Comparison of ENCODE assay signal across 19 cellular contexts in the genomic region with DNA sequence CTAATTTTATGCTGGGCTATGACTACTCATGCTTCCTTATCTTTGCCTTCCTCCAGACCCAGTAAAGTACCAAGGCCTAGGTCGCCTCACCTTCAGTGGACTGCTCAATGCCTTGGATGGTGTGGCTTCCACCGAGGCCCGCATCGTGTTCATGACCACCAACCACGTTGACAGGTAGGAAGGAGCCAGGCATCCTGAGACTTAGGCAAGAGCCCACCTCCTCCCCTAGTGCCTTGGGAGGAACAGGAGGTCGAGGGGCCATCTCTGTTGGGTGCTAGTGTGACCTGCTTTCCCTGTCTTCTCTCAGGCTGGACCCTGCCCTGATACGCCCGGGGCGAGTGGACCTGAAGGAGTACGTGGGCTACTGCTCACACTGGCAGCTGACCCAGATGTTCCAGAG. TPM values are rescaled to one million over a fixed set of nuclear protein-coding genes. Genes with fewer than 3 reads are reported as not detected.
DNase-seq lines count a peak whose midpoint lies in the region; ATAC-seq, FAIRE-seq and TF ChIP-seq lines count a peak whose summit lies in the region.
"Had no signal": no experiment of that assay in that cellular context is flagged by ENCODE, and none has a peak within 500 bp of the region (broad histone marks: within the 10 kb centered on the region; RNA-seq: fewer than 3 reads in every experiment).

No MANE protein-coding gene starts in this region.

- H3K9me3 ChIP-seq in K562 (replicated peaks; ENCODE audit: control insufficient read depth, insufficient read depth, low read depth, low read length), result no peaks in the 10 kb centered on the region
- H3K9me3 ChIP-seq: A549, Caco-2 had no signal

- H3K9me3 Mint-ChIP-seq in activated CD8-positive, alpha-beta T cell treated with anti-CD3 and anti-CD28 coated beads for 36 hours, result no peaks in the 10 kb centered on the region
- no peaks in the 10 kb centered on the region for H3K9me3 Mint-ChIP-seq in activated CD8-positive, alpha-beta T cell treated with anti-CD3 and anti-CD28 coated beads, Interleukin-2, amount 10 ng/mL, durations not matched to agents 7 days and 5 days (ENCODE audit: insufficient read depth)
- H3K9me3 Mint-ChIP-seq in neural crest cell (no peaks in the 10 kb centered on the region), glutamatergic neuron (ENCODE audit: unreplicated experiment) (peaks cover 10% of the 10 kb centered on the region)
- H3K9me3 Mint-ChIP-seq: CD4-positive, alpha-beta T cell; GM23338 had no signal

- 87% methylated on average over 4 of the region's 10 CpGs for WGBS in K562 (ENCODE audit: insufficient coverage, low coverage, missing lambda C conversion rate)

- H3K9me1 ChIP-seq in K562 (ENCODE audit: control insufficient read depth, insufficient read depth, low read length), result peaks cover 4% of the 10 kb centered on the region

- H4K20me1 ChIP-seq in K562 (replicated peaks; ENCODE audit: control insufficient read depth, insufficient read depth, low read length), result no peaks in the 10 kb centered on the region

- H2AFZ ChIP-seq in K562 (ENCODE audit: low read depth, low read length), result no peak overlapping the region
- H2AFZ ChIP-seq: GM23338 had no signal

- POLR2A ChIA-PET in activated CD8-positive, alpha-beta T cell treated with anti-CD3 and anti-CD28 coated beads for 36 hours (lab: Charles Lee), result no interaction called here
- POLR2A ChIA-PET in activated CD8-positive, alpha-beta T cell treated with anti-CD3 and anti-CD28 coated beads, Interleukin-2, amount 10 ng/mL, durations not matched to agents 7 days and 5 days (lab: Charles Lee), result no interaction called here
- POLR2A ChIA-PET in K562 (lab: Yijun Ruan, JAX), result no interaction called here

- no peak for ATAC-seq in activated CD8-positive, alpha-beta T cell treated with anti-CD3 and anti-CD28 coated beads for 36 hours
- ATAC-seq in activated CD8-positive, alpha-beta T cell treated with anti-CD3 and anti-CD28 coated beads, Interleukin-2, amount 10 ng/mL, durations not matched to agents 7 days and 5 days, result no peak
- ATAC-seq in K562 (no peak), GM18858 (IDR thresholded peaks at IDR 0.05; ENCODE audit: unreplicated experiment) (no peak)
- ATAC-seq: A549, GM23338 had no signal

- no peak overlapping the region for H3K4me3 Mint-ChIP-seq in activated CD8-positive, alpha-beta T cell treated with anti-CD3 and anti-CD28 coated beads for 36 hours
- H3K4me3 Mint-ChIP-seq in activated CD8-positive, alpha-beta T cell treated with anti-CD3 and anti-CD28 coated beads, Interleukin-2, amount 10 ng/mL, durations not matched to agents 7 days and 5 days, result no peak overlapping the region
- peak overlapping the region; percentile 45 for H3K4me3 Mint-ChIP-seq in neural crest cell
- no peak overlapping the region for H3K4me3 Mint-ChIP-seq in glutamatergic neuron (ENCODE audit: unreplicated experiment)
- H3K4me3 Mint-ChIP-seq: GM23338 had no signal

- no peak overlapping the region for H3K9ac ChIP-seq in K562 (ENCODE audit: insufficient read depth in 1 of 2, low read depth in 2 of 2, low read length in 2 of 2)

- peaks cover 6 to 17% of the 10 kb centered on the region in 2 experiments; a peak in 3 of 5 replicates for H3K4me1 ChIP-seq in K562 (replicated peaks in 1 of 2; ENCODE audit: control insufficient read depth in 2 of 2, insufficient read depth in 2 of 2, low read length in 2 of 2)

- no peak for TF ChIP-seq POLR2A in K562 (conservative IDR thresholded peaks at IDR 0.05)

- intact Hi-C loops in activated CD8-positive, alpha-beta T cell treated with anti-CD3 and anti-CD28 coated beads for 36 hours (cut with micrococcal nuclease), result no loop called here
- intact Hi-C loops in K562 (cut with micrococcal nuclease), result no loop called here

- CTCF ChIA-PET in activated CD8-positive, alpha-beta T cell treated with anti-CD3 and anti-CD28 coated beads for 36 hours (lab: Charles Lee), result interaction anchor here (0.9 kb wide), 1 partner anchor 8 kb away, joined by 3 read pairs; a partner anchor contains a TSS
- CTCF ChIA-PET in activated CD8-positive, alpha-beta T cell treated with anti-CD3 and anti-CD28 coated beads, Interleukin-2, amount 10 ng/mL, durations not matched to agents 7 days and 5 days (lab: Charles Lee), result interaction anchor here (1.4 kb wide), 1 partner anchor 17 kb away, joined by 3 read pairs; no protein-coding TSS in a partner anchor
- CTCF ChIA-PET in K562 (lab: Yijun Ruan, JAX; ENCODE audit: low intra/inter-chr PET ratio), result no interaction called here

- H3K4me3 ChIP-seq in K562, result no peak overlapping the region
- H3K4me3 ChIP-seq: A549, GM23338 had no signal

- TF ChIP-seq EP300 in K562 (IDR thresholded peaks at IDR 0.05; ENCODE audit: low read length), result no peak

- TF ChIP-seq RAD21 in K562 (CRISPR knock-in tag; conservative IDR thresholded peaks at IDR 0.05 in 1 of 2, IDR thresholded peaks at IDR 0.05 in 1 of 2), result no peak

- TF ChIP-seq CTCF in activated CD8-positive, alpha-beta T cell treated with anti-CD3 and anti-CD28 coated beads for 36 hours (IDR thresholded peaks at IDR 0.05), result no peak
- TF ChIP-seq CTCF in K562 (IDR thresholded peaks at IDR 0.05 in 2 of 3, conservative IDR thresholded peaks at IDR 0.05 in 1 of 3; ENCODE audit: insufficient read depth in 2 of 3, low read depth in 1 of 3, low read length in 3 of 3) (no peak), neural crest cell (conservative IDR thresholded peaks at IDR 0.05) (no peak), glutamatergic neuron (IDR thresholded peaks at IDR 0.05; ENCODE audit: partially characterized antibody, unreplicated experiment) (no peak)

- BruUV-seq in K562 (replicated peaks; lab: Mats Ljungman, UMichigan), result no TSS peak

- peaks cover 58% of the 10 kb centered on the region for H3K36me3 Mint-ChIP-seq in activated CD8-positive, alpha-beta T cell treated with anti-CD3 and anti-CD28 coated beads for 36 hours (ENCODE audit: low read depth)
- H3K36me3 Mint-ChIP-seq in activated CD8-positive, alpha-beta T cell treated with anti-CD3 and anti-CD28 coated beads, Interleukin-2, amount 10 ng/mL, durations not matched to agents 7 days and 5 days (ENCODE audit: low read depth), result peaks cover 48% of the 10 kb centered on the region
- peaks cover 9% of the 10 kb centered on the region for H3K36me3 Mint-ChIP-seq in neural crest cell (ENCODE audit: low read depth)
- peaks cover 3% of the 10 kb centered on the region for H3K36me3 Mint-ChIP-seq in glutamatergic neuron (ENCODE audit: unreplicated experiment)

- H3K79me2 ChIP-seq in K562 (ENCODE audit: control insufficient read depth, insufficient read depth, low read length), result peaks cover 28% of the 10 kb centered on the region

- H3K27ac ChIP-seq in K562 (ENCODE audit: extremely low read depth, low read depth, low read length), result no peak overlapping the region
- H3K27ac ChIP-seq: 22Rv1, A549, C4-2B had no signal

- no peak for DNase-seq in activated CD8-positive, alpha-beta T cell treated with anti-CD3 and anti-CD28 coated beads for 36 hours
- DNase-seq in activated CD8-positive, alpha-beta T cell treated with anti-CD3 and anti-CD28 coated beads, Interleukin-2, amount 10 ng/mL, durations not matched to agents 7 days and 5 days, result no peak
- no peak for DNase-seq in K562 (ENCODE audit: extremely low read depth in 1 of 4, low spot score in 3 of 4)
- DNase-seq in neural crest cell (ENCODE audit: low read depth, low spot score), result no peak
- DNase-seq in glutamatergic neuron, result no peak
- DNase-seq in NCI-H446 treated with DMSO at 0.1 percent for 48 hours (lab: John Stamatoyannopoulos, UW), result no peak
- DNase-seq: AML-193; Caco-2; CD4-positive, alpha-beta T cell; HCEC 1CT had no signal

- H3K4me2 ChIP-seq in K562 (ENCODE audit: insufficient read depth, low read length), result no peak overlapping the region
- H3K4me2 ChIP-seq: A549, GM23338 had no signal

- H3K27me3 ChIP-seq in K562 (ENCODE audit: control insufficient read depth in 2 of 2, insufficient read depth in 2 of 2, low read length in 2 of 2), result no peaks in the 10 kb centered on the region

- no peaks in the 10 kb centered on the region for H3K27me3 Mint-ChIP-seq in activated CD8-positive, alpha-beta T cell treated with anti-CD3 and anti-CD28 coated beads for 36 hours
- H3K27me3 Mint-ChIP-seq in activated CD8-positive, alpha-beta T cell treated with anti-CD3 and anti-CD28 coated beads, Interleukin-2, amount 10 ng/mL, durations not matched to agents 7 days and 5 days (ENCODE audit: low read depth), result no peaks in the 10 kb centered on the region
- H3K27me3 Mint-ChIP-seq in neural crest cell (ENCODE audit: low read depth) (no peaks in the 10 kb centered on the region), glutamatergic neuron (ENCODE audit: unreplicated experiment) (peaks cover 11% of the 10 kb centered on the region)
- H3K27me3 Mint-ChIP-seq: CD4-positive, alpha-beta T cell had no signal

- FAIRE-seq in K562 (lab: Jason Lieb, UNC), result no peak
- FAIRE-seq: A549, D721Med, G401.6, GM12891, H54 had no signal

- peaks cover 19% of the 10 kb centered on the region for H3K4me1 Mint-ChIP-seq in activated CD8-positive, alpha-beta T cell treated with anti-CD3 and anti-CD28 coated beads for 36 hours (ENCODE audit: low read depth)
- H3K4me1 Mint-ChIP-seq in activated CD8-positive, alpha-beta T cell treated with anti-CD3 and anti-CD28 coated beads, Interleukin-2, amount 10 ng/mL, durations not matched to agents 7 days and 5 days (ENCODE audit: low read depth), result peaks cover 21% of the 10 kb centered on the region
- H3K4me1 Mint-ChIP-seq in neural crest cell, result peaks cover 19% of the 10 kb centered on the region
- H3K4me1 Mint-ChIP-seq in glutamatergic neuron (ENCODE audit: low read depth, unreplicated experiment), result peaks cover 6% of the 10 kb centered on the region

- H3K36me3 ChIP-seq in K562 (ENCODE audit: control insufficient read depth, insufficient read depth, low read length), result peaks cover 59% of the 10 kb centered on the region; the same call in 2 of the 3 replicates

- H3K27ac Mint-ChIP-seq in activated CD8-positive, alpha-beta T cell treated with anti-CD3 and anti-CD28 coated beads for 36 hours, result peak overlapping the region; percentile 17
- H3K27ac Mint-ChIP-seq in activated CD8-positive, alpha-beta T cell treated with anti-CD3 and anti-CD28 coated beads, Interleukin-2, amount 10 ng/mL, durations not matched to agents 7 days and 5 days, result no peak overlapping the region
- peak overlapping the region; percentile 69 for H3K27ac Mint-ChIP-seq in neural crest cell (ENCODE audit: unreplicated experiment)
- no peak overlapping the region for H3K27ac Mint-ChIP-seq in glutamatergic neuron (ENCODE audit: unreplicated experiment)
- H3K27ac Mint-ChIP-seq: CD4-positive, alpha-beta T cell; GM23338 had no signal

- in situ Hi-C loops in K562 (cut with MboI), result no loop called here

RNA-seq across cellular contexts. Expression of a gene that starts 3.3 kb away (rescaled TPM):
- 10 to 100 TPM; 69.6 to 76.3 TPM for total RNA-seq in activated CD8-positive, alpha-beta T cell treated with anti-CD3 and anti-CD28 coated beads for 36 hours
- 10 to 100 TPM; 50.1 to 50.5 TPM for total RNA-seq in activated CD8-positive, alpha-beta T cell treated with anti-CD3 and anti-CD28 coated beads, Interleukin-2, amount 10 ng/mL, durations not matched to agents 7 days and 5 days
- total RNA-seq in K562 (2011; cell fraction: chromatin; rRNA removed; ENCODE audit: low replicate concordance), result 85.6 and 126 TPM in 2 replicates
- total RNA-seq in K562 (2011; cell fraction: nucleolus; rRNA removed), result 75.8 and 79.0 TPM in 2 replicates
- 81.7 and 82.7 TPM in 2 replicates for total RNA-seq in K562 (2011; cell fraction: nucleoplasm; rRNA removed)
- total RNA-seq in K562 (2014; rRNA removed) (41.1 and 43.6 TPM in 2 replicates), K562 (2014; rRNA removed; fragmentation: Illumina TruSeq; extraction: Trizol) (33.9 and 37.6 TPM in 2 replicates), K562 (2015; rRNA removed; fragmentation: Illumina TruSeq; extraction: Trizol) (43.8 and 46.9 TPM in 2 replicates), K562 (2021) (52.6 and 56.7 TPM in 2 replicates), neural crest cell (41.7 and 45.2 TPM in 2 replicates), glutamatergic neuron (ENCODE audit: unreplicated experiment) (59.8 TPM)
- polyA plus RNA-seq in K562 (2011; rRNA removed) (55.1 and 56.7 TPM in 2 replicates), K562 (2014; fragmentation: Illumina TruSeq; extraction: Trizol) (48.0 and 61.3 TPM in 2 replicates), K562 (2014; fragmentation: Nextera tagmentation; extraction: Ambion mirVana) (100 to 1,000 TPM in 1 of 2 experiments, 10 to 100 TPM in 1; 83.2 to 103 TPM), K562 (2014; rRNA removed) (64.8 and 72.7 TPM in 2 replicates)
- 69.3 and 108 TPM in 2 replicates for polyA plus RNA-seq in K562 (2011; cell fraction: cytosol; rRNA removed)
- 162 and 234 TPM in 2 replicates for polyA plus RNA-seq in K562 (2011; cell fraction: nucleus; rRNA removed)
- polyA plus RNA-seq in K562 (2012), result 40.2 and 56.5 TPM in 2 replicates
- polyA minus RNA-seq in K562 (2011; rRNA and poly(A)+ RNA removed), result 31.4 and 41.5 TPM in 2 replicates
- 16.0 and 28.2 TPM in 2 replicates for polyA minus RNA-seq in K562 (2011; cell fraction: cytosol; rRNA and poly(A)+ RNA removed)
- polyA minus RNA-seq in K562 (2011; cell fraction: nucleus; rRNA and poly(A)+ RNA removed), result 27.7 and 35.0 TPM in 2 replicates

RNA-seq across cellular contexts. Expression of a gene that starts 3.4 kb away (rescaled TPM):
- 10 to 100 TPM; 30.4 to 33.7 TPM for total RNA-seq in activated CD8-positive, alpha-beta T cell treated with anti-CD3 and anti-CD28 coated beads for 36 hours
- total RNA-seq in activated CD8-positive, alpha-beta T cell treated with anti-CD3 and anti-CD28 coated beads, Interleukin-2, amount 10 ng/mL, durations not matched to agents 7 days and 5 days, result 10 to 100 TPM; 49.2 to 53.1 TPM
- 24.0 and 65.8 TPM in 2 replicates for total RNA-seq in K562 (2011; cell fraction: chromatin; rRNA removed; ENCODE audit: low replicate concordance)
- total RNA-seq in K562 (2011; cell fraction: nucleolus; rRNA removed), result 35.1 and 47.0 TPM in 2 replicates
- 30.9 and 31.5 TPM in 2 replicates for total RNA-seq in K562 (2011; cell fraction: nucleoplasm; rRNA removed)
- total RNA-seq in K562 (2014; rRNA removed), result 8.1 and 13.8 TPM in 2 replicates
- total RNA-seq in K562 (2014; rRNA removed; fragmentation: Illumina TruSeq; extraction: Trizol), result 4.0 and 4.1 TPM in 2 replicates
- 4.5 and 5.2 TPM in 2 replicates for total RNA-seq in K562 (2015; rRNA removed; fragmentation: Illumina TruSeq; extraction: Trizol)
- total RNA-seq in K562 (2021), result 25.4 and 26.1 TPM in 2 replicates
- 2.4 and 4.2 TPM in 2 replicates for polyA plus RNA-seq in K562 (2011; rRNA removed)
- 3.5 and 4.3 TPM in 2 replicates for polyA plus RNA-seq in K562 (2011; cell fraction: cytosol; rRNA removed)
- polyA plus RNA-seq in K562 (2011; cell fraction: nucleus; rRNA removed), result 12.9 and 32.2 TPM in 2 replicates
- polyA plus RNA-seq in K562 (2012), result 8.3 and 9.9 TPM in 2 replicates
- polyA plus RNA-seq in K562 (2014; fragmentation: Illumina TruSeq; extraction: Trizol), result 12.2 and 12.9 TPM in 2 replicates
- polyA plus RNA-seq in K562 (2014; fragmentation: Nextera tagmentation; extraction: Ambion mirVana), result 1 to 10 TPM in 1 of 2 experiments, under 1 TPM in 1; 0.50 to 1.3 TPM
- 7.0 and 7.3 TPM in 2 replicates for polyA plus RNA-seq in K562 (2014; rRNA removed)
- polyA minus RNA-seq in K562 (2011; rRNA and poly(A)+ RNA removed), result 6.0 and 6.3 TPM in 2 replicates
- 9.3 and 9.6 TPM in 2 replicates for polyA minus RNA-seq in K562 (2011; cell fraction: cytosol; rRNA and poly(A)+ RNA removed)
- polyA minus RNA-seq in K562 (2011; cell fraction: nucleus; rRNA and poly(A)+ RNA removed), result 20.1 and 24.5 TPM in 2 replicates
- 50.0 and 58.2 TPM in 2 replicates for total RNA-seq in neural crest cell
- total RNA-seq in glutamatergic neuron (ENCODE audit: unreplicated experiment), result 46.7 TPM

RNA-seq across cellular contexts. Expression of a gene that starts 9.0 kb away (rescaled TPM):
- total RNA-seq in activated CD8-positive, alpha-beta T cell treated with anti-CD3 and anti-CD28 coated beads for 36 hours, result 10 to 100 TPM; 14.7 to 17.0 TPM
- total RNA-seq in activated CD8-positive, alpha-beta T cell treated with anti-CD3 and anti-CD28 coated beads, Interleukin-2, amount 10 ng/mL, durations not matched to agents 7 days and 5 days, result 10 to 100 TPM; 19.0 to 25.8 TPM
- total RNA-seq in K562 (2011; cell fraction: chromatin; rRNA removed; ENCODE audit: low replicate concordance), result 12.4 and 31.3 TPM in 2 replicates
- 21.2 and 25.3 TPM in 2 replicates for total RNA-seq in K562 (2011; cell fraction: nucleolus; rRNA removed)
- 14.1 and 22.4 TPM in 2 replicates for total RNA-seq in K562 (2011; cell fraction: nucleoplasm; rRNA removed)
- 17.0 and 30.0 TPM in 2 replicates for total RNA-seq in K562 (2014; rRNA removed)
- total RNA-seq in K562 (2014; rRNA removed; fragmentation: Illumina TruSeq; extraction: Trizol), result 15.5 and 18.2 TPM in 2 replicates
- 15.3 and 24.6 TPM in 2 replicates for total RNA-seq in K562 (2015; rRNA removed; fragmentation: Illumina TruSeq; extraction: Trizol)
- total RNA-seq in K562 (2021), result 19.0 and 20.5 TPM in 2 replicates
- polyA plus RNA-seq in K562 (2011; rRNA removed), result 45.9 and 49.8 TPM in 2 replicates
- 24.3 and 40.6 TPM in 2 replicates for polyA plus RNA-seq in K562 (2011; cell fraction: cytosol; rRNA removed)
- polyA plus RNA-seq in K562 (2011; cell fraction: nucleus; rRNA removed), result 40.5 and 63.9 TPM in 2 replicates
- polyA plus RNA-seq in K562 (2012), result 16.7 and 22.6 TPM in 2 replicates
- 19.7 and 30.1 TPM in 2 replicates for polyA plus RNA-seq in K562 (2014; fragmentation: Illumina TruSeq; extraction: Trizol)
- 1 to 10 TPM; 2.3 to 10.0 TPM for polyA plus RNA-seq in K562 (2014; fragmentation: Nextera tagmentation; extraction: Ambion mirVana)
- polyA plus RNA-seq in K562 (2014; rRNA removed), result 26.5 and 26.6 TPM in 2 replicates
- 31.3 and 33.2 TPM in 2 replicates for polyA minus RNA-seq in K562 (2011; rRNA and poly(A)+ RNA removed)
- polyA minus RNA-seq in K562 (2011; cell fraction: cytosol; rRNA and poly(A)+ RNA removed), result 6.3 and 21.5 TPM in 2 replicates
- 5.9 and 9.6 TPM in 2 replicates for polyA minus RNA-seq in K562 (2011; cell fraction: nucleus; rRNA and poly(A)+ RNA removed)
- 35.6 and 39.2 TPM in 2 replicates for total RNA-seq in neural crest cell
- total RNA-seq in glutamatergic neuron (ENCODE audit: unreplicated experiment), result 34.6 TPM

RNA-seq across cellular contexts. Expression of a gene that starts 9.1 kb away (rescaled TPM):
- 10 to 100 TPM; 11.6 to 14.9 TPM for total RNA-seq in activated CD8-positive, alpha-beta T cell treated with anti-CD3 and anti-CD28 coated beads for 36 hours
- total RNA-seq in activated CD8-positive, alpha-beta T cell treated with anti-CD3 and anti-CD28 coated beads, Interleukin-2, amount 10 ng/mL, durations not matched to agents 7 days and 5 days, result 10 to 100 TPM; 12.1 to 15.2 TPM
- 93.3 and 145 TPM in 2 replicates for total RNA-seq in K562 (2011; cell fraction: chromatin; rRNA removed; ENCODE audit: low replicate concordance)
- 40.4 and 45.0 TPM in 2 replicates for total RNA-seq in K562 (2011; cell fraction: nucleolus; rRNA removed)
- total RNA-seq in K562 (2011; cell fraction: nucleoplasm; rRNA removed), result 42.6 and 50.0 TPM in 2 replicates
- total RNA-seq in K562 (2014; rRNA removed) (3.8 and 5.2 TPM in 2 replicates), K562 (2014; rRNA removed; fragmentation: Illumina TruSeq; extraction: Trizol) (4.1 and 6.3 TPM in 2 replicates), K562 (2015; rRNA removed; fragmentation: Illumina TruSeq; extraction: Trizol) (4.1 and 4.5 TPM in 2 replicates), K562 (2021) (9.3 and 9.6 TPM in 2 replicates), neural crest cell (77.0 and 78.7 TPM in 2 replicates), glutamatergic neuron (ENCODE audit: unreplicated experiment) (101 TPM)
- polyA plus RNA-seq in K562 (2011; rRNA removed) (12.4 and 22.4 TPM in 2 replicates), K562 (2014; fragmentation: Illumina TruSeq; extraction: Trizol) (6.5 and 9.6 TPM in 2 replicates), K562 (2014; fragmentation: Nextera tagmentation; extraction: Ambion mirVana) (1 to 10 TPM; 3.5 to 6.7 TPM), K562 (2014; rRNA removed) (9.7 and 10.3 TPM in 2 replicates)
- 9.2 and 11.0 TPM in 2 replicates for polyA plus RNA-seq in K562 (2011; cell fraction: cytosol; rRNA removed)
- polyA plus RNA-seq in K562 (2011; cell fraction: nucleus; rRNA removed), result 219 and 220 TPM in 2 replicates
- 5.5 and 8.3 TPM in 2 replicates for polyA plus RNA-seq in K562 (2012)
- 10.5 and 11.9 TPM in 2 replicates for polyA minus RNA-seq in K562 (2011; rRNA and poly(A)+ RNA removed)
- polyA minus RNA-seq in K562 (2011; cell fraction: cytosol; rRNA and poly(A)+ RNA removed), result 5.3 and 6.7 TPM in 2 replicates
- polyA minus RNA-seq in K562 (2011; cell fraction: nucleus; rRNA and poly(A)+ RNA removed), result 19.5 and 29.4 TPM in 2 replicates

RNA-seq across cellular contexts. Expression of a gene that starts 47.8 kb away (rescaled TPM):
- total RNA-seq in activated CD8-positive, alpha-beta T cell treated with anti-CD3 and anti-CD28 coated beads for 36 hours, result 10 to 100 TPM; 32.2 to 36.6 TPM
- total RNA-seq in activated CD8-positive, alpha-beta T cell treated with anti-CD3 and anti-CD28 coated beads, Interleukin-2, amount 10 ng/mL, durations not matched to agents 7 days and 5 days, result 10 to 100 TPM; 25.8 to 27.7 TPM
- 112 and 166 TPM in 2 replicates for total RNA-seq in K562 (2011; cell fraction: chromatin; rRNA removed; ENCODE audit: low replicate concordance)
- 66.4 and 72.5 TPM in 2 replicates for total RNA-seq in K562 (2011; cell fraction: nucleolus; rRNA removed)
- 68.0 and 77.2 TPM in 2 replicates for total RNA-seq in K562 (2011; cell fraction: nucleoplasm; rRNA removed)
- total RNA-seq in K562 (2014; rRNA removed), result 12.6 and 26.0 TPM in 2 replicates
- 19.6 and 21.5 TPM in 2 replicates for total RNA-seq in K562 (2014; rRNA removed; fragmentation: Illumina TruSeq; extraction: Trizol)
- 19.9 and 20.2 TPM in 2 replicates for total RNA-seq in K562 (2015; rRNA removed; fragmentation: Illumina TruSeq; extraction: Trizol)
- 46.3 and 53.2 TPM in 2 replicates for total RNA-seq in K562 (2021)
- polyA plus RNA-seq in K562 (2011; rRNA removed), result 41.4 and 49.7 TPM in 2 replicates
- 34.6 and 41.2 TPM in 2 replicates for polyA plus RNA-seq in K562 (2011; cell fraction: cytosol; rRNA removed)
- polyA plus RNA-seq in K562 (2011; cell fraction: nucleus; rRNA removed), result 145 and 169 TPM in 2 replicates
- polyA plus RNA-seq in K562 (2012), result 26.2 and 40.2 TPM in 2 replicates
- polyA plus RNA-seq in K562 (2014; fragmentation: Illumina TruSeq; extraction: Trizol), result 56.8 and 67.5 TPM in 2 replicates
- polyA plus RNA-seq in K562 (2014; fragmentation: Nextera tagmentation; extraction: Ambion mirVana), result 10 to 100 TPM; 20.3 to 30.8 TPM
- polyA plus RNA-seq in K562 (2014; rRNA removed), result 24.5 and 35.3 TPM in 2 replicates
- polyA minus RNA-seq in K562 (2011; rRNA and poly(A)+ RNA removed), result 42.0 and 59.3 TPM in 2 replicates
- 21.1 and 24.5 TPM in 2 replicates for polyA minus RNA-seq in K562 (2011; cell fraction: cytosol; rRNA and poly(A)+ RNA removed)
- polyA minus RNA-seq in K562 (2011; cell fraction: nucleus; rRNA and poly(A)+ RNA removed), result 40.5 and 51.9 TPM in 2 replicates
- 116 and 123 TPM in 2 replicates for total RNA-seq in neural crest cell
- total RNA-seq in glutamatergic neuron (ENCODE audit: unreplicated experiment), result 27.9 TPM

Comparison
In these comparisons a context has a peak if more than half of its experiments do, and no peak if none do; other contexts are left out.
1. H3K27ac Mint-ChIP-seq: peak in activated CD8-positive, alpha-beta T cell treated with anti-CD3 and anti-CD28 coated beads for 36 hours (single experiment) and neural crest cell (single experiment); none in activated CD8-positive, alpha-beta T cell treated with anti-CD3 and anti-CD28 coated beads, Interleukin-2, amount 10 ng/mL, durations not matched to agents 7 days and 5 days (single experiment) and glutamatergic neuron (single experiment).